Comparison of ENCODE assay signal across 1 cellular context in the genomic region with DNA sequence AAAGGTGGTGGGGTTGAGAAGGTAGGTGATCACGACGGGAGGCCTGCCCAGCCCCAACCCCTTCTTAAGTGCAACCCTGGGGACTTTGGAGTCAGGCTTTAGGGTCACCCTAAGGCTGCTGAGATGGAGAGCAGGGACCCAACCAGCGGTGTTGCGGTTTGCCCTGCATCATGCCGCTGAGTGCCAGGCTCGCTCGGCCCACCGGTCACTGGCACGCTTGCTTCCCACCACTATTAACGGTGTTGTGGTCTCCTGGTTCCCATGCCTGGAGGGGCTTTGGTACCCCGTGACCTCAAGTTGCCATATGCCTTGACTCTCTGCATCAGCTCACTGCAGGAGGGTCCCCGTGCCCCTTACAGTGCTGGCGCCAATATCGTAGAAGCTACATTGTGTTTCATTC.
TF ChIP-seq lines count a peak whose summit lies in the region.

No MANE protein-coding gene starts in this region.

TF ChIP-seq in IMR-90, 13 proteins besides CTCF, POLR2A, EP300 and RAD21:
- no peak for TF ChIP-seq RFX5 (IDR thresholded peaks at IDR 0.05; ENCODE audit: low read depth, low read length)
- no peak for TF ChIP-seq FOS (IDR thresholded peaks at IDR 0.05; ENCODE audit: low read depth, low read length)
- no peak for TF ChIP-seq MAZ (IDR thresholded peaks at IDR 0.05; ENCODE audit: borderline replicate concordance, low read depth, low read length)
- TF ChIP-seq, protein P1, sequence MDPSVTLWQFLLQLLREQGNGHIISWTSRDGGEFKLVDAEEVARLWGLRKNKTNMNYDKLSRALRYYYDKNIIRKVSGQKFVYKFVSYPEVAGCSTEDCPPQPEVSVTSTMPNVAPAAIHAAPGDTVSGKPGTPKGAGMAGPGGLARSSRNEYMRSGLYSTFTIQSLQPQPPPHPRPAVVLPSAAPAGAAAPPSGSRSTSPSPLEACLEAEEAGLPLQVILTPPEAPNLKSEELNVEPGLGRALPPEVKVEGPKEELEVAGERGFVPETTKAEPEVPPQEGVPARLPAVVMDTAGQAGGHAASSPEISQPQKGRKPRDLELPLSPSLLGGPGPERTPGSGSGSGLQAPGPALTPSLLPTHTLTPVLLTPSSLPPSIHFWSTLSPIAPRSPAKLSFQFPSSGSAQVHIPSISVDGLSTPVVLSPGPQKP (IDR thresholded peaks at IDR 0.05; ENCODE audit: borderline replicate concordance, low read depth, low read length), result no peak
- TF ChIP-seq SMC3 (IDR thresholded peaks at IDR 0.05; ENCODE audit: low read depth, low read length), result no peak
- TF ChIP-seq, protein P2, sequence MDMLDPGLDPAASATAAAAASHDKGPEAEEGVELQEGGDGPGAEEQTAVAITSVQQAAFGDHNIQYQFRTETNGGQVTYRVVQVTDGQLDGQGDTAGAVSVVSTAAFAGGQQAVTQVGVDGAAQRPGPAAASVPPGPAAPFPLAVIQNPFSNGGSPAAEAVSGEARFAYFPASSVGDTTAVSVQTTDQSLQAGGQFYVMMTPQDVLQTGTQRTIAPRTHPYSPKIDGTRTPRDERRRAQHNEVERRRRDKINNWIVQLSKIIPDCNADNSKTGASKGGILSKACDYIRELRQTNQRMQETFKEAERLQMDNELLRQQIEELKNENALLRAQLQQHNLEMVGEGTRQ (IDR thresholded peaks at IDR 0.05; ENCODE audit: low read depth, low read length), result no peak
- no peak for TF ChIP-seq MXI1 (IDR thresholded peaks at IDR 0.05; ENCODE audit: borderline replicate concordance, low read depth, low read length)
